ENCODE assay signal across 3 cellular contexts in the genomic region with DNA sequence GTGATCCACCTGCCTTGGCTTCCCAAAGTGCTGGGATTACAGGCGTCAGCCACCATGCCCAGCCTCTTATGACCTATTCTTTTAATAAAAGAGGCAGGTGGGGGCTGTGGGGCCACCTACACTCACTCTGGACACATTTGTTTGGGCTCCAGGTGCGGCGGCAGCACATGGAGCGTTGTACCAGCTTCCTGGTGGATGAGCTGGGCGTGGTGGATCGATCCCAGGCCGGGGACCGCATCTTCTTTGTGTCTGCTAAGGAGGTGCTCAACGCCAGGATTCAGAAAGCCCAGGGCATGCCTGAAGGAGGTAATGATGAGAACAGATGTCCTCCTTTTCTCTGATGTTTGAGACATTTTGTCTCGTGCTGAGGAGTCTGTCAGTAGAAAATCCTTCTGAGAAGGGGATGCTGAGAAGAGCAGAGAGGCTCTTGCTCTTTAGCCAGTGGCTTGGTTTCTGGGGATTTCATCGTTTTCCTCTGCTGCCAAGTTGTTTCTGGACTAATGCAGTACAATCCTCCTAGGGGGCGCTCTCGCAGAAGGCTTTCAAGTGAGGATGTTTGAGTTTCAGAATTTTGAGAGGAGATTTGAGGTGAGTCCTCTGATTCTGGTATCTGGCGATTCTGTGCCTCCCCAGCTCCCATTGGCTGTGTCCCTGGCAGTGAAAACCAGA.
TF ChIP-seq lines count a peak whose summit lies in the region.

No MANE protein-coding gene starts in this region.

TF ChIP-seq in HEK293T, 16 proteins besides CTCF, POLR2A, EP300 and RAD21:
- TF ChIP-seq SUZ12 (IDR thresholded peaks at IDR 0.05) (no peak), NFRKB (IDR thresholded peaks at IDR 0.05) (no peak), BHLHE40 (IDR thresholded peaks at IDR 0.05; ENCODE audit: borderline replicate concordance) (no peak), ARNT (IDR thresholded peaks at IDR 0.05) (no peak), ZNF384 (IDR thresholded peaks at IDR 0.05) (no peak), L3MBTL2 (conservative IDR thresholded peaks at IDR 0.05) (no peak), ELF4 (IDR thresholded peaks at IDR 0.05) (no peak), CTBP1 (IDR thresholded peaks at IDR 0.05; ENCODE audit: borderline replicate concordance) (no peak), FOXA1 (IDR thresholded peaks at IDR 0.05) (no peak), FOXK2 (IDR thresholded peaks at IDR 0.05) (no peak)
- TF ChIP-seq, protein P1, sequence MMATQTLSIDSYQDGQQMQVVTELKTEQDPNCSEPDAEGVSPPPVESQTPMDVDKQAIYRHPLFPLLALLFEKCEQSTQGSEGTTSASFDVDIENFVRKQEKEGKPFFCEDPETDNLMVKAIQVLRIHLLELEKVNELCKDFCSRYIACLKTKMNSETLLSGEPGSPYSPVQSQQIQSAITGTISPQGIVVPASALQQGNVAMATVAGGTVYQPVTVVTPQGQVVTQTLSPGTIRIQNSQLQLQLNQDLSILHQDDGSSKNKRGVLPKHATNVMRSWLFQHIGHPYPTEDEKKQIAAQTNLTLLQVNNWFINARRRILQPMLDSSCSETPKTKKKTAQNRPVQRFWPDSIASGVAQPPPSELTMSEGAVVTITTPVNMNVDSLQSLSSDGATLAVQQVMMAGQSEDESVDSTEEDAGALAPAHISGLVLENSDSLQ (IDR thresholded peaks at IDR 0.05): no peak

TF ChIP-seq in WTC11, 78 proteins besides CTCF, POLR2A, EP300 and RAD21:
- TF ChIP-seq GABPB1 (CRISPR knock-in tag; IDR thresholded peaks at IDR 0.05): peak; percentile 73
- no peak for TF ChIP-seq KAT7 (CRISPR knock-in tag; IDR thresholded peaks at IDR 0.05; ENCODE audit: borderline replicate concordance)
TF ChIP-seq in WTC11: peak in this region for 1.

TF ChIP-seq in endothelial cell of umbilical vein, 7 proteins besides CTCF, POLR2A, EP300 and RAD21:
- TF ChIP-seq JUN (IDR thresholded peaks at IDR 0.05; ENCODE audit: borderline replicate concordance, insufficient read depth, insufficient read length, low read depth): no peak
- TF ChIP-seq, protein P2, sequence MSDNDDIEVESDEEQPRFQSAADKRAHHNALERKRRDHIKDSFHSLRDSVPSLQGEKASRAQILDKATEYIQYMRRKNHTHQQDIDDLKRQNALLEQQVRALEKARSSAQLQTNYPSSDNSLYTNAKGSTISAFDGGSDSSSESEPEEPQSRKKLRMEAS (IDR thresholded peaks at IDR 0.05; ENCODE audit: insufficient read depth, insufficient read length): no peak
- no peak for TF ChIP-seq POLR2AphosphoS5 (IDR thresholded peaks at IDR 0.05; ENCODE audit: insufficient read depth, low read depth, low read length)
- TF ChIP-seq MYC (IDR thresholded peaks at IDR 0.05; ENCODE audit: low read depth, low read length): no peak
- TF ChIP-seq FOS (IDR thresholded peaks at IDR 0.05; ENCODE audit: borderline replicate concordance, insufficient read depth, low read length): no peak
- TF ChIP-seq EZH2 (IDR thresholded peaks at IDR 0.05; ENCODE audit: borderline replicate concordance, low read depth, low read length, severe bottlenecking): no peak
- no peak for TF ChIP-seq GATA2 (IDR thresholded peaks at IDR 0.05; ENCODE audit: insufficient read depth, insufficient read length, low read depth, low read length)
